ENCODE assay signal across 8 cellular contexts in the genomic region with DNA sequence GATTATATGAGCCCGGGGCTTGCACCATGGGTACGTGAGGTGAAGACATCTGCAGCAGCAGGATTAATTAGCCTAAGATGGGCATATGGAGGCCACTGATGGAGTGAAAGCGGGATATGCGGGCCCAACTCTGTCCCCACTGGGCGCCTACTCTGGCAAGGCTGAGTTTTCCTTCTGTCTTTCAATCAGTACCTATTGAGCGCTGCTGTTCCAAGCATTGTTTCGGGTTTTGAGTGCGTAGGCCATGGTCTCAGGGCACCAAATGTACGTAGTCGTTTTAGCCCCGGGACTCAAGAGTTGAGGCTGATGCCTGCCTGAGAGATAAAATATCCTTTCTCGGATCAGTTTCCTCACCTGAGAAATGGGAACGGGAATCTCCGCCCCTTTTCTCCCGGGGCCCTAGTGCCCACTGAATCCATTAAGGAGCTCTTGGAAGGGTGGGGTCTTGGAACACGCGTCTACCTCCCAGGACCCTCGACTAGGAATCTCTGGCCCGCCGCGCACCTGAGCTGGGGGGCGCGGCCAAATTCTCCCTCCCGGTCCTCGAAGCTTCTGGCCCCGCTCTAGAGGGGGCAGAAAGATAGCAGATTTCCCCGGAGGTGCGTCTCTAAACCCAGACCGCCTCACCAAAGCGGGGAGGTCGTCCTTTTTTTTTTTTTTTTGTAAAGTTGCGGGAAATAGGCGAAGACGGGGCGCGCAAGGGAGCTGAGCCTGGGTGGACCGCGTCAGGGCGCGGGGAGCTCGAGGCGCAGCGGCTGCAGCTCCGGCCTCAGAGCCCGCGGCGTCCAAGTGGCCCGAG. TPM values are rescaled to one million over a fixed set of nuclear protein-coding genes. Genes with fewer than 3 reads are reported as not detected.
DNase-seq lines count a peak whose midpoint lies in the region; TF ChIP-seq lines count a peak whose summit lies in the region.

No MANE protein-coding gene starts in this region.

- no peak for DNase-seq in Calu3
- no peak for DNase-seq in esophagus squamous epithelium (lab: John Stamatoyannopoulos, UW)
- DNase-seq in DMS53 (lab: John Stamatoyannopoulos, UW), result no peak
- DNase-seq in DMS153 (lab: John Stamatoyannopoulos, UW), result no peak
- no peak for DNase-seq in dermis blood vessel endothelial cell
- DNase-seq in NCI-H69 (lab: John Stamatoyannopoulos, UW), result no peak

- no peak overlapping the region for H3K27ac Mint-ChIP-seq in Calu3 (ENCODE audit: unreplicated experiment)

- peaks cover 51% of the 10 kb centered on the region for H3K79me2 ChIP-seq in OCI-LY3 (ENCODE audit: low read length)
- peaks cover 18% of the 10 kb centered on the region for H3K79me2 ChIP-seq in parathyroid adenoma

- H3K4me2 ChIP-seq in OCI-LY3 (ENCODE audit: low read length) (peak overlapping the region; percentile 98), parathyroid adenoma (ENCODE audit: low read length) (peak overlapping the region; percentile 93)

- intact Hi-C loops in Calu3 (cut with micrococcal nuclease; ENCODE audit: unreplicated experiment) (loop anchor here (1.0 kb wide), 1 partner anchor 10 kb away; no protein-coding TSS in a partner anchor), esophagus squamous epithelium (cut with DNase I) (no loop called here)

- H3K4me3 ChIP-seq in OCI-LY3 (ENCODE audit: low read length), result peak overlapping the region; percentile 88
- H3K4me3 ChIP-seq in esophagus squamous epithelium, result peak overlapping the region; percentile 66 to 88 (median 83)
- no peak overlapping the region for H3K4me3 ChIP-seq in parathyroid adenoma (ENCODE audit: low read depth, low read length)

- TF ChIP-seq CTCF in Calu3 (IDR thresholded peaks at IDR 0.05; ENCODE audit: unreplicated experiment) (no peak), OCI-LY3 (IDR thresholded peaks at IDR 0.05; ENCODE audit: low read depth, low read length) (no peak), esophagus squamous epithelium (IDR thresholded peaks at IDR 0.05) (no peak), parathyroid adenoma (IDR thresholded peaks at IDR 0.05) (no peak)

- peaks cover 6% of the 10 kb centered on the region; the same call in 1 of the 2 replicates for H3K27me3 ChIP-seq in OCI-LY3 (ENCODE audit: low read depth, low read length)
- peaks cover 0 to 32% (median 1%) of the 10 kb centered on the region in 4 donors for H3K27me3 ChIP-seq in esophagus squamous epithelium
- no peaks in the 10 kb centered on the region for H3K27me3 ChIP-seq in parathyroid adenoma (ENCODE audit: control insufficient read depth, insufficient read depth, low read length)

- no peaks in the 10 kb centered on the region for H3K9me3 Mint-ChIP-seq in Calu3 (ENCODE audit: low read depth, unreplicated experiment)

- H3K36me3 Mint-ChIP-seq in Calu3 (ENCODE audit: insufficient read depth, unreplicated experiment), result peaks cover 60% of the 10 kb centered on the region

- H2AFZ ChIP-seq in OCI-LY3 (ENCODE audit: low read depth, low read length) (no peak overlapping the region), parathyroid adenoma (peak overlapping the region; percentile 57)

- H3K27me3 Mint-ChIP-seq in Calu3 (ENCODE audit: unreplicated experiment), result no peaks in the 10 kb centered on the region

- H3K36me3 ChIP-seq in OCI-LY3 (replicated peaks; ENCODE audit: low read depth, low read length) (no peaks in the 10 kb centered on the region), esophagus squamous epithelium (no peaks in the 10 kb centered on the region), parathyroid adenoma (ENCODE audit: control insufficient read depth, insufficient read depth, low read length) (no peaks in the 10 kb centered on the region)

- H3K4me1 ChIP-seq in OCI-LY3 (ENCODE audit: low read length) (peaks cover 40% of the 10 kb centered on the region), esophagus squamous epithelium (peaks cover 45 to 89% (median 48%) of the 10 kb centered on the region in 3 donors), parathyroid adenoma (peaks cover 33% of the 10 kb centered on the region)

- whole genome bisulfite sequencing in esophagus squamous epithelium, 2 donors, result 30 to 36% methylated on average over 15 to 28 of the region's 48 CpGs

- H3K9me3 ChIP-seq in OCI-LY3 (ENCODE audit: insufficient read depth, low read length) (no peaks in the 10 kb centered on the region), esophagus squamous epithelium (no peaks in the 10 kb centered on the region), parathyroid adenoma (ENCODE audit: control insufficient read depth, low read length) (no peaks in the 10 kb centered on the region)

- no peak for TF ChIP-seq POLR2A in esophagus squamous epithelium (IDR thresholded peaks at IDR 0.05)

- BruUV-seq in Calu3 (replicated peaks; lab: Mats Ljungman, UMichigan), result no TSS peak

- CTCF ChIA-PET in Calu3 (lab: Charles Lee), result interaction anchor here (0.7 to 1.7 kb wide), 14 partner anchors 10 to 436 kb away, joined by 3 to 68 read pairs (median 4); no protein-coding TSS in a partner anchor

- no peak overlapping the region for H3K27ac ChIP-seq in OCI-LY3 (ENCODE audit: low read length)
- peak overlapping the region; percentile 74 to 95 (median 88) for H3K27ac ChIP-seq in esophagus squamous epithelium
- H3K27ac ChIP-seq in parathyroid adenoma, result no peak overlapping the region

- peaks cover 8% of the 10 kb centered on the region for H4K20me1 ChIP-seq in OCI-LY3 (ENCODE audit: insufficient read depth, low read length)

- peak overlapping the region; percentile 99 for H3K4me3 Mint-ChIP-seq in Calu3 (ENCODE audit: low read depth, unreplicated experiment)

- peak overlapping the region; percentile 93 for H3K9ac ChIP-seq in OCI-LY3 (ENCODE audit: low read length)
- H3K9ac ChIP-seq in parathyroid adenoma, result no peak overlapping the region

- H3K4me1 Mint-ChIP-seq in Calu3 (ENCODE audit: low read depth, unreplicated experiment), result peaks cover 67% of the 10 kb centered on the region

RNA-seq across cellular contexts. Expression of a gene that starts 0.5 kb away (rescaled TPM):
- total RNA-seq in Calu3 (2022) (64.1 and 69.1 TPM in 2 replicates), esophagus squamous epithelium (10 to 100 TPM; 13.9 to 40.4 (median 22.9) TPM), dermis blood vessel endothelial cell (29.6 and 36.1 TPM in 2 replicates)

Comparison
In these comparisons a context has a peak if more than half of its experiments do, and no peak if none do; other contexts are left out.
1. H3K27ac ChIP-seq: peak in esophagus squamous epithelium (4 of 4); none in OCI-LY3 (single experiment) and parathyroid adenoma (single experiment).